1 cellular context compared by ENCODE assay signal in genomic region chr16:56577300-56577625, GRCh38.
TF ChIP-seq lines count a peak whose summit lies in the region.

No MANE protein-coding gene starts in this region.

TF ChIP-seq in IMR-90, 13 proteins besides CTCF, POLR2A, EP300 and RAD21:
- no peak for TF ChIP-seq MAZ (IDR thresholded peaks at IDR 0.05; ENCODE audit: borderline replicate concordance, low read depth, low read length)
- TF ChIP-seq NFE2L2 (IDR thresholded peaks at IDR 0.05; ENCODE audit: low read depth, low read length) = no peak
- TF ChIP-seq RCOR1 (IDR thresholded peaks at IDR 0.05; ENCODE audit: insufficient replicate concordance, low read length) = no peak
- TF ChIP-seq FOS (IDR thresholded peaks at IDR 0.05; ENCODE audit: low read depth, low read length) = no peak
- no peak for TF ChIP-seq BHLHE40 (IDR thresholded peaks at IDR 0.05; ENCODE audit: low read depth, low read length)
- TF ChIP-seq CHD1 (IDR thresholded peaks at IDR 0.05; ENCODE audit: low read depth, low read length) = no peak
- TF ChIP-seq ELK1 (IDR thresholded peaks at IDR 0.05; ENCODE audit: borderline replicate concordance, low read depth, low read length) = no peak
- TF ChIP-seq RFX5 (IDR thresholded peaks at IDR 0.05; ENCODE audit: low read depth, low read length) = no peak
- TF ChIP-seq USF2 (IDR thresholded peaks at IDR 0.05; ENCODE audit: low read depth, low read length) = no peak
- TF ChIP-seq MAFK (IDR thresholded peaks at IDR 0.05; ENCODE audit: low read depth, low read length) = no peak
- TF ChIP-seq CEBPB (IDR thresholded peaks at IDR 0.05; ENCODE audit: low read depth, low read length) = no peak
- TF ChIP-seq MXI1 (IDR thresholded peaks at IDR 0.05; ENCODE audit: borderline replicate concordance, low read depth, low read length) = no peak
